ENCODE assay signal across 13 cellular contexts in the genomic region with DNA sequence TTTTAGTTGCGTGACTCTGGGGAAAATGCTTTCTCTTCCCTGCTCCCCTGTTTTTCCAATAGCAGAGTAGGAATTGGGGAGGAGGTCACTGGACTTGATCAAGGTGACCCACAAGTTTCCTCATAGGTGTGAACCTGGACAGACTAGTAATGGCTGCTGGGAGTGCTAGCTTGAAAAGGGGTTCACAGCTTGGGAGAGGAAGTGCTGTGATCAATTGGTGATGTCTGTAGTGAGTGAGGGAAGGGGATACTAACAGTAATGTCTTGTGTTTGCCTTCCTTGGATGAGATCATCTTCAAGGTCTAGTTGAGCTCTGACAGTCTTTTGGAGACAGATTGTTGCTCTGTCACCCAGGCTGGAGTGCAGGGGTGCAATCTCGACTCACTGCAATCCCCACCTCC. TPM values are rescaled to one million over a fixed set of nuclear protein-coding genes. Genes with fewer than 3 reads are reported as not detected.
A peak's percentile ranks its signal among the peaks of the same experiment; 100 is the strongest.
DNase-seq lines count a peak whose midpoint lies in the region; ATAC-seq and TF ChIP-seq lines count a peak whose summit lies in the region.
"Had no signal": no experiment of that assay in that cellular context is flagged by ENCODE, and none has a peak within 500 bp of the region (broad histone marks: within the 10 kb centered on the region; RNA-seq: fewer than 3 reads in every experiment).

No MANE protein-coding gene starts in this region.

- H3K36me3 Mint-ChIP-seq in T-helper 1 cell treated with Interleukin-12 subunit alpha and Interleukin-12 subunit beta and Interleukin-4 antibody, amounts not matched to agents 30 μg/mL and 1 μg/mL, for 36 hours (ENCODE audit: low read depth) = peaks cover 24% of the 10 kb centered on the region
- peaks cover 55% of the 10 kb centered on the region for H3K36me3 Mint-ChIP-seq in activated T-helper 17 cell treated with anti-CD3 and anti-CD28 coated beads, Interleukin-2, amount 50 U/mL, for 72 hours (ENCODE audit: low read depth)
- peaks cover 0 to 13% (median 0%) of the 10 kb centered on the region in 3 donors for H3K36me3 Mint-ChIP-seq in naive thymus-derived CD8-positive, alpha-beta T cell

- H3K27ac Mint-ChIP-seq in T-helper 1 cell treated with Interleukin-12 subunit alpha and Interleukin-12 subunit beta and Interleukin-4 antibody, amounts not matched to agents 30 μg/mL and 1 μg/mL, for 36 hours = peak overlapping the region; percentile 49
- H3K27ac Mint-ChIP-seq in activated T-helper 17 cell treated with anti-CD3 and anti-CD28 coated beads, Interleukin-2, amount 50 U/mL, for 72 hours = peak overlapping the region; percentile 98
- peak overlapping the region in 8 of 10 donors; percentile 29 to 97 (median 56) for H3K27ac Mint-ChIP-seq in naive thymus-derived CD8-positive, alpha-beta T cell

- POLR2A ChIA-PET in naive thymus-derived CD8-positive, alpha-beta T cell (lab: Charles Lee) = interaction anchor here (0.5 to 1.3 kb wide), 2 partner anchors 9 to 77 kb away, joined by 3 to 6 read pairs; a partner anchor contains a TSS

- H3K4me3 Mint-ChIP-seq in T-helper 1 cell treated with Interleukin-12 subunit alpha and Interleukin-12 subunit beta and Interleukin-4 antibody, amounts not matched to agents 30 μg/mL and 1 μg/mL, for 36 hours = peak overlapping the region; percentile 97
- H3K4me3 Mint-ChIP-seq in activated T-helper 17 cell treated with anti-CD3 and anti-CD28 coated beads, Interleukin-2, amount 50 U/mL, for 72 hours = peak overlapping the region; percentile 99
- peak overlapping the region in 8 of 10 donors; percentile 34 to 100 (median 96) for H3K4me3 Mint-ChIP-seq in naive thymus-derived CD8-positive, alpha-beta T cell

- no peak for ATAC-seq in activated T-helper 17 cell treated with anti-CD3 and anti-CD28 coated beads, Interleukin-2, amount 50 U/mL, for 72 hours (replicated peaks)
- ATAC-seq in naive thymus-derived CD8-positive, alpha-beta T cell = no peak
- ATAC-seq in HG03108 (IDR thresholded peaks at IDR 0.05; ENCODE audit: unreplicated experiment) = no peak
- ATAC-seq: left ventricle myocardium superior, upper lobe of right lung had no signal

- peaks cover 47% of the 10 kb centered on the region for H3K4me1 Mint-ChIP-seq in T-helper 1 cell treated with Interleukin-12 subunit alpha and Interleukin-12 subunit beta and Interleukin-4 antibody, amounts not matched to agents 30 μg/mL and 1 μg/mL, for 36 hours (ENCODE audit: low read depth)
- peaks cover 18% of the 10 kb centered on the region for H3K4me1 Mint-ChIP-seq in activated T-helper 17 cell treated with anti-CD3 and anti-CD28 coated beads, Interleukin-2, amount 50 U/mL, for 72 hours
- H3K4me1 Mint-ChIP-seq in naive thymus-derived CD8-positive, alpha-beta T cell = peaks cover 28 to 49% (median 46%) of the 10 kb centered on the region in 4 donors

- no peak for DNase-seq in T-helper 1 cell
- DNase-seq in HFF-Myc (ENCODE audit: extremely low read depth, low read depth) = no peak
- DNase-seq in naive thymus-derived CD8-positive, alpha-beta T cell = no peak
- DNase-seq in HT-29 (ENCODE audit: low spot score) = no peak
- no peak for DNase-seq in putamen (ENCODE audit: low spot score)
- DNase-seq: HCEC 1CT, left ventricle myocardium superior, NCI-H1105 treated with DMSO at 0.1 percent for 48 hours, NCI-H226, upper lobe of right lung had no signal

- no peak for TF ChIP-seq CTCF in HFF-Myc (IDR thresholded peaks at IDR 0.05; ENCODE audit: low read depth, low read length, missing control alignments)

- no peaks in the 10 kb centered on the region for H3K27me3 Mint-ChIP-seq in T-helper 1 cell treated with Interleukin-12 subunit alpha and Interleukin-12 subunit beta and Interleukin-4 antibody, amounts not matched to agents 30 μg/mL and 1 μg/mL, for 36 hours (ENCODE audit: low read depth)
- H3K27me3 Mint-ChIP-seq in activated T-helper 17 cell treated with anti-CD3 and anti-CD28 coated beads, Interleukin-2, amount 50 U/mL, for 72 hours = no peaks in the 10 kb centered on the region
- no peaks in the 10 kb centered on the region for H3K27me3 Mint-ChIP-seq in naive thymus-derived CD8-positive, alpha-beta T cell

- H3K4me3 ChIP-seq in HFF-Myc (replicated peaks; ENCODE audit: low read depth, low read length) = peak overlapping the region; percentile 78; the same call in 1 of the 2 replicates
- H3K4me3 ChIP-seq: upper lobe of right lung had no signal

- no peaks in the 10 kb centered on the region for H3K9me3 Mint-ChIP-seq in T-helper 1 cell treated with Interleukin-12 subunit alpha and Interleukin-12 subunit beta and Interleukin-4 antibody, amounts not matched to agents 30 μg/mL and 1 μg/mL, for 36 hours
- no peaks in the 10 kb centered on the region for H3K9me3 Mint-ChIP-seq in activated T-helper 17 cell treated with anti-CD3 and anti-CD28 coated beads, Interleukin-2, amount 50 U/mL, for 72 hours
- H3K9me3 Mint-ChIP-seq in naive thymus-derived CD8-positive, alpha-beta T cell = no peaks in the 10 kb centered on the region

RNA-seq across cellular contexts. Expression of a gene that starts 1.7 kb away (rescaled TPM):
- 10 to 100 TPM; 61.1 to 80.5 TPM for total RNA-seq in activated T-helper 17 cell treated with anti-CD3 and anti-CD28 coated beads, Interleukin-2, amount 50 U/mL, for 72 hours
- total RNA-seq in naive thymus-derived CD8-positive, alpha-beta T cell = 10 to 100 TPM; 22.5 to 24.0 TPM
- 10 to 100 TPM; 19.3 to 20.6 (median 19.6) TPM for polyA plus RNA-seq in naive thymus-derived CD8-positive, alpha-beta T cell
- 78.2 and 100 TPM in 2 replicates for total RNA-seq in HT-29 (2014; rRNA removed; shearing (Covaris generic))

RNA-seq across cellular contexts. Expression of a gene that starts 1.8 kb away (rescaled TPM):
- 100 to 1,000 TPM; 150 to 218 TPM for total RNA-seq in activated T-helper 17 cell treated with anti-CD3 and anti-CD28 coated beads, Interleukin-2, amount 50 U/mL, for 72 hours
- 100 to 1,000 TPM; 279 to 303 TPM for total RNA-seq in naive thymus-derived CD8-positive, alpha-beta T cell
- polyA plus RNA-seq in naive thymus-derived CD8-positive, alpha-beta T cell = 10 to 100 TPM; 54.6 to 76.1 (median 65.1) TPM
- total RNA-seq in HT-29 (2014; rRNA removed; shearing (Covaris generic)) = 380 and 432 TPM in 2 replicates

RNA-seq across cellular contexts. Expression of a gene that starts 9.6 kb away (rescaled TPM):
- total RNA-seq in activated T-helper 17 cell treated with anti-CD3 and anti-CD28 coated beads, Interleukin-2, amount 50 U/mL, for 72 hours = 100 to 1,000 TPM; 183 to 345 TPM
- total RNA-seq in naive thymus-derived CD8-positive, alpha-beta T cell = 100 to 1,000 TPM in 1 of 2 experiments, 10 to 100 TPM in 1; 97.4 to 100 TPM
- polyA plus RNA-seq in naive thymus-derived CD8-positive, alpha-beta T cell = 100 to 1,000 TPM; 150 to 162 (median 158) TPM
- total RNA-seq in HT-29 (2014; rRNA removed; shearing (Covaris generic)) = 922 and 995 TPM in 2 replicates

RNA-seq across cellular contexts. Expression of a gene that starts 21.9 kb away (rescaled TPM):
- total RNA-seq in activated T-helper 17 cell treated with anti-CD3 and anti-CD28 coated beads, Interleukin-2, amount 50 U/mL, for 72 hours = 1 to 10 TPM; 8.5 to 8.6 TPM
- total RNA-seq in naive thymus-derived CD8-positive, alpha-beta T cell = 1 to 10 TPM; 3.5 to 5.1 TPM
- under 1 TPM in 2 of 3 donors, not detected in 1; 0.14 to 0.53 TPM for polyA plus RNA-seq in naive thymus-derived CD8-positive, alpha-beta T cell
- total RNA-seq in HT-29 (2014; rRNA removed; shearing (Covaris generic)) = 9.2 and 10.0 TPM in 2 replicates

RNA-seq across cellular contexts. Expression of a gene that starts 23.4 kb away (rescaled TPM):
- total RNA-seq in activated T-helper 17 cell treated with anti-CD3 and anti-CD28 coated beads, Interleukin-2, amount 50 U/mL, for 72 hours = 1 to 10 TPM in 1 of 2 donors, under 1 TPM in 1; 0.93 to 4.3 TPM
- 1 to 10 TPM; 2.3 to 2.7 TPM for total RNA-seq in naive thymus-derived CD8-positive, alpha-beta T cell
- under 1 TPM; 0.19 to 0.54 (median 0.40) TPM for polyA plus RNA-seq in naive thymus-derived CD8-positive, alpha-beta T cell
- 0.47 and 1.4 TPM in 2 replicates for total RNA-seq in HT-29 (2014; rRNA removed; shearing (Covaris generic))
